ENCODE assay signal across 16 cellular contexts in the genomic region with DNA sequence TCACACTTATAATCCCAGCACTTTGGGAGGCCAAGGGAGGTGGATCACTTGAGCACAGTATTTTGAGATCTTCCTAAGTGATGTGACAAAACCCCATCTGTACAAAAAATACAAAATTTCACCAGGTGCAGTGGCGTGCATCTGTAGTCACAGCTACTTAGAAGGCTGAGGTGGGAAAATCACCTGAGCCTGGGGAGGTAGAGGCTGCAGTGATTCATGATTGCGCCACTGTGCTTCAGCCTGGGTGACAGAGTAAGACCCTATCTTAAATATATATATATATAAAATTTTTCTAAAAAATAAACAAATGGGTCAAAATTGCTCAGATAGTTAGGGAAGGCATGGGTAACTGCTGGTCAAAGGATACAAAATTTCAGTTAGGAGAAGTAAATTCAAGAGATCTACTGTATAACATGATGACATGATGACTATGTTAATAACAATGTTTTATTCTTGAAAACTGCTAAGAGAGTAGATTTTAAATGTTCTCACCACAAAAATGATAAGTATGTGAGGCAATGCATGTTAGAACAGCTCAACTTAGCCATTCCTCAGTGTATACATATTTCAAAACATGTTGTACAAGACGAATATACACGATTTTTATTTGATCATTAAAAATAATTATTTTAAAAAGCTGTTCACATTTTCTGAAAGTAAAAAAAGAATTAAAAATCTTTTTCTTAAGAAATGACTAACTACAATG. TPM values are rescaled to one million over a fixed set of nuclear protein-coding genes. Genes with fewer than 3 reads are reported as not detected.
DNase-seq lines count a peak whose midpoint lies in the region; ATAC-seq and TF ChIP-seq lines count a peak whose summit lies in the region.
"Had no signal": no experiment of that assay in that cellular context is flagged by ENCODE, and none has a peak within 500 bp of the region (broad histone marks: within the 10 kb centered on the region; RNA-seq: fewer than 3 reads in every experiment).

No MANE protein-coding gene starts in this region.

- 89 to 94% (median 91%) methylated on average over 4 of the region's 4 CpGs for WGBS in adrenal gland, 4 donors

- no peaks in the 10 kb centered on the region for H3K4me1 Mint-ChIP-seq in activated CD4-positive, alpha-beta memory T cell treated with anti-CD3 and anti-CD28 coated beads, Interleukin-2, amount 10 ng/mL, durations not matched to agents 7 days and 5 days

- POLR2A ChIA-PET in activated CD4-positive, alpha-beta memory T cell treated with anti-CD3 and anti-CD28 coated beads, Interleukin-2, amount 10 ng/mL, durations not matched to agents 7 days and 5 days (lab: Charles Lee) = no interaction called here

- no peaks in the 10 kb centered on the region for H3K36me3 ChIP-seq in adrenal gland (replicated peaks in 1 of 2)
- H3K36me3 ChIP-seq: BE2C, esophagus muscularis mucosa had no signal

- no peak overlapping the region for H3K4me3 ChIP-seq in choroid plexus epithelial cell (ENCODE audit: low read depth, low read length)
- H3K4me3 ChIP-seq in adrenal gland = no peak overlapping the region
- H3K4me3 ChIP-seq: esophagus muscularis mucosa had no signal

- H3K27ac Mint-ChIP-seq in activated CD4-positive, alpha-beta memory T cell treated with anti-CD3 and anti-CD28 coated beads, Interleukin-2, amount 10 ng/mL, durations not matched to agents 7 days and 5 days = no peak overlapping the region
- H3K27ac Mint-ChIP-seq: activated CD8-positive, alpha-beta T cell treated with anti-CD3 and anti-CD28 coated beads, Interleukin-2, amount 10 ng/mL, durations not matched to agents 7 days and 5 days; dendritic cell treated with granulocyte-macrophage colony-stimulating factor and Interleukin-4, amounts not matched to agents 40 ng/mL and 50 ng/mL, for 4 days; naive thymus-derived CD8-positive, alpha-beta T cell had no signal

- CTCF ChIA-PET in activated CD4-positive, alpha-beta memory T cell treated with anti-CD3 and anti-CD28 coated beads, Interleukin-2, amount 10 ng/mL, durations not matched to agents 7 days and 5 days (lab: Charles Lee) = no interaction called here

- peaks cover 4% of the 10 kb centered on the region for H3K9me3 Mint-ChIP-seq in activated CD4-positive, alpha-beta memory T cell treated with anti-CD3 and anti-CD28 coated beads, Interleukin-2, amount 10 ng/mL, durations not matched to agents 7 days and 5 days
- H3K9me3 Mint-ChIP-seq: dendritic cell treated with granulocyte-macrophage colony-stimulating factor and Interleukin-4, amounts not matched to agents 40 ng/mL and 50 ng/mL, for 4 days had no signal

- H3K27me3 Mint-ChIP-seq in activated CD4-positive, alpha-beta memory T cell treated with anti-CD3 and anti-CD28 coated beads, Interleukin-2, amount 10 ng/mL, durations not matched to agents 7 days and 5 days = no peaks in the 10 kb centered on the region
- H3K27me3 Mint-ChIP-seq: dendritic cell treated with granulocyte-macrophage colony-stimulating factor and Interleukin-4, amounts not matched to agents 40 ng/mL and 50 ng/mL, for 4 days; naive thymus-derived CD8-positive, alpha-beta T cell had no signal

- no peak overlapping the region for H3K4me3 Mint-ChIP-seq in activated CD4-positive, alpha-beta memory T cell treated with anti-CD3 and anti-CD28 coated beads, Interleukin-2, amount 10 ng/mL, durations not matched to agents 7 days and 5 days
- H3K4me3 Mint-ChIP-seq: activated CD8-positive, alpha-beta T cell treated with anti-CD3 and anti-CD28 coated beads, Interleukin-2, amount 10 ng/mL, durations not matched to agents 7 days and 5 days; dendritic cell treated with granulocyte-macrophage colony-stimulating factor and Interleukin-4, amounts not matched to agents 40 ng/mL and 50 ng/mL, for 4 days; naive thymus-derived CD8-positive, alpha-beta T cell had no signal

- no peak for ATAC-seq in GM19023 (IDR thresholded peaks at IDR 0.05; ENCODE audit: unreplicated experiment)
- ATAC-seq: activated CD8-positive, alpha-beta T cell treated with anti-CD3 and anti-CD28 coated beads, Interleukin-2, amount 10 ng/mL, durations not matched to agents 7 days and 5 days; naive thymus-derived CD8-positive, alpha-beta T cell had no signal

- H3K36me3 Mint-ChIP-seq in activated CD4-positive, alpha-beta memory T cell treated with anti-CD3 and anti-CD28 coated beads, Interleukin-2, amount 10 ng/mL, durations not matched to agents 7 days and 5 days (ENCODE audit: low read depth) = peaks cover 3% of the 10 kb centered on the region

- no peak for TF ChIP-seq POLR2A in adrenal gland (IDR thresholded peaks at IDR 0.05)

- no peaks in the 10 kb centered on the region for H3K27me3 ChIP-seq in adrenal gland
- H3K27me3 ChIP-seq: BE2C, esophagus muscularis mucosa had no signal

- H3K9me3 ChIP-seq in adrenal gland (replicated peaks in 1 of 3) = no peaks in the 10 kb centered on the region
- H3K9me3 ChIP-seq: BE2C, esophagus muscularis mucosa had no signal

- intact Hi-C loops in adrenal gland (cut with DNase I) = loop anchor here in 1 of 2 donors (10.0 kb wide), 1 partner anchor 255 kb away; no protein-coding TSS in a partner anchor

- no peaks in the 10 kb centered on the region for H3K4me1 ChIP-seq in adrenal gland (replicated peaks in 1 of 2)
- H3K4me1 ChIP-seq: BE2C, esophagus muscularis mucosa had no signal

- no peak overlapping the region for H3K27ac ChIP-seq in adrenal gland
- H3K27ac ChIP-seq: esophagus muscularis mucosa had no signal

- DNase-seq in AG08396 (ENCODE audit: low spot score) = peak; percentile 3
- peak; percentile 61 for DNase-seq in NCI-H226
- peak; percentile 88 for DNase-seq in choroid plexus epithelial cell (ENCODE audit: low read depth)
- peak; percentile 16 for DNase-seq in kidney glomerular epithelial cell (lab: John Stamatoyannopoulos, UW)
- DNase-seq in NCI-H69 (lab: John Stamatoyannopoulos, UW) = no peak
- no peak for DNase-seq in adrenal gland
- no peak for DNase-seq in activated CD4-positive, alpha-beta memory T cell treated with anti-CD3 and anti-CD28 coated beads, Interleukin-2, amount 10 ng/mL, durations not matched to agents 7 days and 5 days
- DNase-seq: activated CD8-positive, alpha-beta T cell treated with anti-CD3 and anti-CD28 coated beads, Interleukin-2, amount 10 ng/mL, durations not matched to agents 7 days and 5 days; BE2C; naive thymus-derived CD8-positive, alpha-beta T cell; NCI-H1436 treated with DMSO at 0.1 percent for 48 hours; SIG-M5; substantia nigra had no signal

- TF ChIP-seq CTCF in choroid plexus epithelial cell (conservative IDR thresholded peaks at IDR 0.05; ENCODE audit: low read depth, low read length) = no peak
- no peak for TF ChIP-seq CTCF in adrenal gland (IDR thresholded peaks at IDR 0.05)

RNA-seq across cellular contexts. Expression of a gene that starts 24.4 kb away (rescaled TPM):
- 10 to 100 TPM in 5 of 8 donors, 1 to 10 TPM in 3; 4.8 to 39.5 (median 13.2) TPM for total RNA-seq in adrenal gland
- 1 to 10 TPM; 1.9 to 6.2 (median 5.3) TPM for polyA plus RNA-seq in adrenal gland
- 1 to 10 TPM; 6.3 to 8.9 TPM for total RNA-seq in activated CD4-positive, alpha-beta memory T cell treated with anti-CD3 and anti-CD28 coated beads, Interleukin-2, amount 10 ng/mL, durations not matched to agents 7 days and 5 days

Comparison
In these comparisons a context has a peak if more than half of its experiments do, and no peak if none do; other contexts are left out.
1. DNase-seq: peak in AG08396 (single experiment), NCI-H226 (single experiment), choroid plexus epithelial cell (single experiment) and kidney glomerular epithelial cell (single experiment); none in NCI-H69 (single experiment), adrenal gland (0 of 7) and activated CD4-positive, alpha-beta memory T cell treated with anti-CD3 and anti-CD28 coated beads, Interleukin-2, amount 10 ng/mL, durations not matched to agents 7 days and 5 days (single experiment).